20 cellular contexts compared by ENCODE assay signal in genomic region chr10:106992064-106992463, GRCh38.
"Had no signal": no experiment of that assay in that cellular context is flagged by ENCODE, and none has a peak within 500 bp of the region (broad histone marks: within the 10 kb centered on the region; RNA-seq: fewer than 3 reads in every experiment).

No MANE protein-coding gene starts in this region.

- H3K4me2 ChIP-seq: hepatocyte had no signal

- H3K4me1 ChIP-seq: colonic mucosa, esophagus muscularis mucosa, prostate gland, sigmoid colon, spleen had no signal

- H3K9me3 ChIP-seq: colonic mucosa, esophagus muscularis mucosa, prostate gland, sigmoid colon, spleen had no signal

- DNase-seq: activated CD4-positive, alpha-beta T cell treated with anti-CD3 and anti-CD28 coated beads, Interleukin-2, amount 10 ng/mL, durations not matched to agents 7 days and 5 days; activated CD8-positive, alpha-beta memory T cell treated with anti-CD3 and anti-CD28 coated beads, Interleukin-2, amount 50 U/mL, for 48 hours; activated gamma-delta T cell treated with Interleukin-2 at 50 U/mL for 16 hours; activated naive CD8-positive, alpha-beta T cell treated with anti-CD3 and anti-CD28 coated beads, Interleukin-2, amount 10 ng/mL, durations not matched to agents 7 days and 5 days; activated T-cell treated with anti-CD3 and anti-CD28 coated beads, Interleukin-2, amount 50 U/mL, for 72 hours; central memory CD4-positive, alpha-beta T cell; colonic mucosa; effector CD4-positive, alpha-beta T cell; left ventricle myocardium superior; mesenchymal stem cell; nucleus accumbens; sigmoid colon; spleen; stimulated activated naive CD8-positive, alpha-beta T cell treated with anti-CD3 and anti-CD28 coated beads, Interleukin-15, amount 100 ng/mL, for 72 hours; T-helper 17 cell had no signal

- H3K79me2 ChIP-seq: hepatocyte had no signal

- H3K36me3 ChIP-seq: colonic mucosa, esophagus muscularis mucosa, prostate gland, sigmoid colon, spleen had no signal

- FAIRE-seq: keratinocyte, TTC549 had no signal

- H3K4me3 ChIP-seq: colonic mucosa, esophagus muscularis mucosa, hepatocyte, prostate gland, sigmoid colon, spleen had no signal

- H2AFZ ChIP-seq: hepatocyte had no signal

- H3K27me3 ChIP-seq: colonic mucosa, esophagus muscularis mucosa, hepatocyte, sigmoid colon, spleen had no signal

- H3K27ac ChIP-seq: colonic mucosa, esophagus muscularis mucosa, hepatocyte, prostate gland, sigmoid colon, spleen had no signal
